8 cellular contexts compared by ENCODE assay signal in genomic region chr7:97024209-97025129, GRCh38. TPM values are rescaled to one million over a fixed set of nuclear protein-coding genes. Genes with fewer than 3 reads are reported as not detected.
DNase-seq lines count a peak whose midpoint lies in the region; ATAC-seq, FAIRE-seq and TF ChIP-seq lines count a peak whose summit lies in the region.

Gene DLX5 (minus strand): TSS chr7:97024831. CDS start chr7:97024623, 208 bp downstream.

- peak within 1 kb of the TSS; percentile 20 for H2BK5ac ChIP-seq in neuronal stem cell (ENCODE audit: low read length)

- no peak within 1 kb of the TSS for H3K27ac Mint-ChIP-seq in stimulated activated naive CD8-positive, alpha-beta T cell treated with anti-CD3 and anti-CD28 coated beads, Interleukin-15, Interleukin-2, amounts not matched to agents 100 ng/mL and 50 ng/mL, for 24 hours

- no peak for ATAC-seq in stimulated activated naive CD8-positive, alpha-beta T cell treated with anti-CD3 and anti-CD28 coated beads, Interleukin-15, Interleukin-2, amounts not matched to agents 100 U/mL and 50 U/mL, for 24 hours
- no peak for ATAC-seq in HG03457 (IDR thresholded peaks at IDR 0.05; ENCODE audit: unreplicated experiment)

- DNase-seq in stimulated activated naive CD8-positive, alpha-beta T cell treated with anti-CD3 and anti-CD28 coated beads, Interleukin-15, Interleukin-2, amounts not matched to agents 100 U/mL and 50 U/mL, for 24 hours: no peak
- DNase-seq in NCI-H82 (lab: John Stamatoyannopoulos, UW): peak; percentile 86
- peak; percentile 53 for DNase-seq in epithelial cell of prostate (ENCODE audit: low read depth, low spot score)
- peak; percentile 67 for DNase-seq in neuronal stem cell (ENCODE audit: low spot score)
- no peak for DNase-seq in OCI-M1 (lab: John Stamatoyannopoulos, UW)
- no peak for DNase-seq in GM12891 (ENCODE audit: insufficient read length, low spot score)

- peaks cover 4% of the 10 kb centered on the region for H3K36me3 Mint-ChIP-seq in stimulated activated naive CD8-positive, alpha-beta T cell treated with anti-CD3 and anti-CD28 coated beads, Interleukin-15, Interleukin-2, amounts not matched to agents 100 ng/mL and 50 ng/mL, for 24 hours (ENCODE audit: low read depth)

- H2AK5ac ChIP-seq in neuronal stem cell (ENCODE audit: low read depth, low read length): peak within 1 kb of the TSS; percentile 13

- H3K4me1 ChIP-seq in neuronal stem cell (ENCODE audit: control insufficient read depth in 2 of 2, insufficient read depth in 1 of 2, low read depth in 1 of 2, low read length in 2 of 2): peaks cover 2 to 18% of the 10 kb centered on the region in 2 donors

- H3K9ac ChIP-seq in neuronal stem cell (ENCODE audit: low read depth, low read length, poor library complexity): peak within 1 kb of the TSS; percentile 83

- peak within 1 kb of the TSS; percentile 39 for H3K4me3 Mint-ChIP-seq in stimulated activated naive CD8-positive, alpha-beta T cell treated with anti-CD3 and anti-CD28 coated beads, Interleukin-15, Interleukin-2, amounts not matched to agents 100 ng/mL and 50 ng/mL, for 24 hours

- H3K27me3 Mint-ChIP-seq in stimulated activated naive CD8-positive, alpha-beta T cell treated with anti-CD3 and anti-CD28 coated beads, Interleukin-15, Interleukin-2, amounts not matched to agents 100 ng/mL and 50 ng/mL, for 24 hours: peaks cover 90% of the 10 kb centered on the region

- H3K4me3 ChIP-seq in neuronal stem cell (ENCODE audit: low read length in 2 of 2): peak within 1 kb of the TSS in 1 of 2 donors; percentile 83

- no peak within 1 kb of the TSS for H4K8ac ChIP-seq in neuronal stem cell (ENCODE audit: low read depth, low read length)

- H3K23ac ChIP-seq in neuronal stem cell (ENCODE audit: low read depth, low read length, poor library complexity): peak within 1 kb of the TSS; percentile 36

- H3K27me3 ChIP-seq in neuronal stem cell (ENCODE audit: control insufficient read depth in 3 of 3, insufficient read depth in 3 of 3, low read depth in 1 of 3, low read length in 3 of 3): peaks cover 34 to 87% (median 77%) of the 10 kb centered on the region in 3 experiments

- no peaks in the 10 kb centered on the region for H3K9me3 Mint-ChIP-seq in stimulated activated naive CD8-positive, alpha-beta T cell treated with anti-CD3 and anti-CD28 coated beads, Interleukin-15, Interleukin-2, amounts not matched to agents 100 ng/mL and 50 ng/mL, for 24 hours

- H2BK15ac ChIP-seq in neuronal stem cell (ENCODE audit: low read length): no peak within 1 kb of the TSS

- H3K18ac ChIP-seq in neuronal stem cell (ENCODE audit: low read length): peak within 1 kb of the TSS; percentile 87

- H3K4me1 Mint-ChIP-seq in stimulated activated naive CD8-positive, alpha-beta T cell treated with anti-CD3 and anti-CD28 coated beads, Interleukin-15, Interleukin-2, amounts not matched to agents 100 ng/mL and 50 ng/mL, for 24 hours (ENCODE audit: low read depth): peaks cover 49% of the 10 kb centered on the region

- peak within 1 kb of the TSS; percentile 95 for H3K4me2 ChIP-seq in neuronal stem cell (ENCODE audit: insufficient read depth, low read length, poor library complexity, severe bottlenecking)

- H2AFZ ChIP-seq in neuronal stem cell (ENCODE audit: low read length): peak within 1 kb of the TSS; percentile 73

- TF ChIP-seq POLR2A in GM12891 (IDR thresholded peaks at IDR 0.05; ENCODE audit: low read depth, low read length): no peak

- H2BK120ac ChIP-seq in neuronal stem cell (ENCODE audit: low read depth, low read length): no peak within 1 kb of the TSS

- no peak within 1 kb of the TSS for H3K4ac ChIP-seq in neuronal stem cell (ENCODE audit: low read length)

- FAIRE-seq in GM12891 (lab: Jason Lieb, UNC): no peak

- H3K79me1 ChIP-seq in neuronal stem cell (ENCODE audit: low read depth, low read length): peaks cover 1% of the 10 kb centered on the region

- no peak within 1 kb of the TSS for H3K27ac ChIP-seq in epithelial cell of prostate
- H3K27ac ChIP-seq in neuronal stem cell (replicated peaks; ENCODE audit: low read length): no peak within 1 kb of the TSS

- no peaks in the 10 kb centered on the region for H3K9me3 ChIP-seq in neuronal stem cell (replicated peaks in 1 of 2; ENCODE audit: control insufficient read depth in 2 of 2, insufficient read depth in 1 of 2, low read depth in 1 of 2, low read length in 2 of 2)

- H3K14ac ChIP-seq in neuronal stem cell (ENCODE audit: low read length): no peak within 1 kb of the TSS

- no peak within 1 kb of the TSS for H2BK12ac ChIP-seq in neuronal stem cell (ENCODE audit: low read length)

- H3K36me3 ChIP-seq in neuronal stem cell (replicated peaks in 1 of 2; ENCODE audit: control insufficient read depth in 2 of 2, insufficient read depth in 2 of 2, low read length in 2 of 2): no peaks in the 10 kb centered on the region

- WGBS in neuronal stem cell (ENCODE audit: extremely low coverage in 2 of 2, insufficient read length in 2 of 2, insufficient replicate concordance in 1 of 2), 2 donors: no CpG with 5 or more reads among the region's 60 CpGs

- no peak within 1 kb of the TSS for H4K91ac ChIP-seq in neuronal stem cell (ENCODE audit: low read depth, low read length, poor library complexity)

TF ChIP-seq in GM12891, 5 proteins besides CTCF, POLR2A, EP300 and RAD21:
- TF ChIP-seq PAX5 (IDR thresholded peaks at IDR 0.05; ENCODE audit: insufficient read depth, low read length, severe bottlenecking): no peak
- TF ChIP-seq TAF1 (IDR thresholded peaks at IDR 0.05; ENCODE audit: low read depth, low read length): no peak
- no peak for TF ChIP-seq SPI1 (IDR thresholded peaks at IDR 0.05; ENCODE audit: low read depth, low read length)
- TF ChIP-seq POU2F2 (IDR thresholded peaks at IDR 0.05; ENCODE audit: low read depth, low read length): no peak
- TF ChIP-seq POLR2AphosphoS5 (IDR thresholded peaks at IDR 0.05; ENCODE audit: low read depth, low read length): no peak

RNA-seq across cellular contexts. Expression of gene DLX5, which starts in this region (rescaled TPM):
- polyA plus RNA-seq in neuronal stem cell (2013, experiment 1 of 2): 5.1 TPM
- 4.3 TPM for polyA plus RNA-seq in neuronal stem cell (2013, experiment 2 of 2)
- not detected for polyA plus RNA-seq in GM12891 (2012; ENCODE audit: low read depth, missing spikeins)

Comparison
In these comparisons a context has a peak if more than half of its experiments do, and no peak if none do; other contexts are left out.
1. DNase-seq: peak in NCI-H82 (single experiment), epithelial cell of prostate (single experiment) and neuronal stem cell (single experiment); none in stimulated activated naive CD8-positive, alpha-beta T cell treated with anti-CD3 and anti-CD28 coated beads, Interleukin-15, Interleukin-2, amounts not matched to agents 100 U/mL and 50 U/mL, for 24 hours (single experiment), OCI-M1 (single experiment) and GM12891 (single experiment).